In the genomic region with DNA sequence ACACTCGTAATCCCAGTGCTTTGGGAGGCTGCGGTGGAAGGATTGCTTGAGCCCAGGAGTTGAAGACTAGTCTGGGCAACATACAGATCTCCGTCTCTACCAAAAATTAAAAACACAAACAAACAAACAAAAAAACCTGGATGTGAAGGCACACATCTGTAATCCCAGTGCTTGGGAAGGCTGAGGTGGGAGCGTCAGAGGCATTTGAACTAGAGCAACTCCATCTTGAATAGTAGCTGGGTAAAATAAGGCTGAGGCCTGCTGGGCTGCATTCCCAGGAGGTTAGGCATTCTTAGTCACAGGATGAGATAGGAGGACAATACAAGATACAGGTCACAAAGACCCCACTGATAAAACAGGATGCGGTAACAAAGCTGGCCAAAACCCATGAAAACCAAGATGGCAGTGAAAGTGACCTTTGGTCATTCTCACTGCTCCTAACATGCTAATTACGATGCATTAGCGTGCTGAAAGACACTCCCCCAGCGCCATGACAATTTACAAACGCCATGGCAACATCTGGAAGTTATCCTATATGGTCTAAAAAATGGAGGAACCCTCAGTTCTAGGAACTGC, we compare ENCODE assay signal across 1 cellular context.
TF ChIP-seq lines count a peak whose summit lies in the region.

No MANE protein-coding gene starts in this region.

TF ChIP-seq in H1, 55 proteins besides CTCF, POLR2A, EP300 and RAD21:
- TF ChIP-seq, protein P1, sequence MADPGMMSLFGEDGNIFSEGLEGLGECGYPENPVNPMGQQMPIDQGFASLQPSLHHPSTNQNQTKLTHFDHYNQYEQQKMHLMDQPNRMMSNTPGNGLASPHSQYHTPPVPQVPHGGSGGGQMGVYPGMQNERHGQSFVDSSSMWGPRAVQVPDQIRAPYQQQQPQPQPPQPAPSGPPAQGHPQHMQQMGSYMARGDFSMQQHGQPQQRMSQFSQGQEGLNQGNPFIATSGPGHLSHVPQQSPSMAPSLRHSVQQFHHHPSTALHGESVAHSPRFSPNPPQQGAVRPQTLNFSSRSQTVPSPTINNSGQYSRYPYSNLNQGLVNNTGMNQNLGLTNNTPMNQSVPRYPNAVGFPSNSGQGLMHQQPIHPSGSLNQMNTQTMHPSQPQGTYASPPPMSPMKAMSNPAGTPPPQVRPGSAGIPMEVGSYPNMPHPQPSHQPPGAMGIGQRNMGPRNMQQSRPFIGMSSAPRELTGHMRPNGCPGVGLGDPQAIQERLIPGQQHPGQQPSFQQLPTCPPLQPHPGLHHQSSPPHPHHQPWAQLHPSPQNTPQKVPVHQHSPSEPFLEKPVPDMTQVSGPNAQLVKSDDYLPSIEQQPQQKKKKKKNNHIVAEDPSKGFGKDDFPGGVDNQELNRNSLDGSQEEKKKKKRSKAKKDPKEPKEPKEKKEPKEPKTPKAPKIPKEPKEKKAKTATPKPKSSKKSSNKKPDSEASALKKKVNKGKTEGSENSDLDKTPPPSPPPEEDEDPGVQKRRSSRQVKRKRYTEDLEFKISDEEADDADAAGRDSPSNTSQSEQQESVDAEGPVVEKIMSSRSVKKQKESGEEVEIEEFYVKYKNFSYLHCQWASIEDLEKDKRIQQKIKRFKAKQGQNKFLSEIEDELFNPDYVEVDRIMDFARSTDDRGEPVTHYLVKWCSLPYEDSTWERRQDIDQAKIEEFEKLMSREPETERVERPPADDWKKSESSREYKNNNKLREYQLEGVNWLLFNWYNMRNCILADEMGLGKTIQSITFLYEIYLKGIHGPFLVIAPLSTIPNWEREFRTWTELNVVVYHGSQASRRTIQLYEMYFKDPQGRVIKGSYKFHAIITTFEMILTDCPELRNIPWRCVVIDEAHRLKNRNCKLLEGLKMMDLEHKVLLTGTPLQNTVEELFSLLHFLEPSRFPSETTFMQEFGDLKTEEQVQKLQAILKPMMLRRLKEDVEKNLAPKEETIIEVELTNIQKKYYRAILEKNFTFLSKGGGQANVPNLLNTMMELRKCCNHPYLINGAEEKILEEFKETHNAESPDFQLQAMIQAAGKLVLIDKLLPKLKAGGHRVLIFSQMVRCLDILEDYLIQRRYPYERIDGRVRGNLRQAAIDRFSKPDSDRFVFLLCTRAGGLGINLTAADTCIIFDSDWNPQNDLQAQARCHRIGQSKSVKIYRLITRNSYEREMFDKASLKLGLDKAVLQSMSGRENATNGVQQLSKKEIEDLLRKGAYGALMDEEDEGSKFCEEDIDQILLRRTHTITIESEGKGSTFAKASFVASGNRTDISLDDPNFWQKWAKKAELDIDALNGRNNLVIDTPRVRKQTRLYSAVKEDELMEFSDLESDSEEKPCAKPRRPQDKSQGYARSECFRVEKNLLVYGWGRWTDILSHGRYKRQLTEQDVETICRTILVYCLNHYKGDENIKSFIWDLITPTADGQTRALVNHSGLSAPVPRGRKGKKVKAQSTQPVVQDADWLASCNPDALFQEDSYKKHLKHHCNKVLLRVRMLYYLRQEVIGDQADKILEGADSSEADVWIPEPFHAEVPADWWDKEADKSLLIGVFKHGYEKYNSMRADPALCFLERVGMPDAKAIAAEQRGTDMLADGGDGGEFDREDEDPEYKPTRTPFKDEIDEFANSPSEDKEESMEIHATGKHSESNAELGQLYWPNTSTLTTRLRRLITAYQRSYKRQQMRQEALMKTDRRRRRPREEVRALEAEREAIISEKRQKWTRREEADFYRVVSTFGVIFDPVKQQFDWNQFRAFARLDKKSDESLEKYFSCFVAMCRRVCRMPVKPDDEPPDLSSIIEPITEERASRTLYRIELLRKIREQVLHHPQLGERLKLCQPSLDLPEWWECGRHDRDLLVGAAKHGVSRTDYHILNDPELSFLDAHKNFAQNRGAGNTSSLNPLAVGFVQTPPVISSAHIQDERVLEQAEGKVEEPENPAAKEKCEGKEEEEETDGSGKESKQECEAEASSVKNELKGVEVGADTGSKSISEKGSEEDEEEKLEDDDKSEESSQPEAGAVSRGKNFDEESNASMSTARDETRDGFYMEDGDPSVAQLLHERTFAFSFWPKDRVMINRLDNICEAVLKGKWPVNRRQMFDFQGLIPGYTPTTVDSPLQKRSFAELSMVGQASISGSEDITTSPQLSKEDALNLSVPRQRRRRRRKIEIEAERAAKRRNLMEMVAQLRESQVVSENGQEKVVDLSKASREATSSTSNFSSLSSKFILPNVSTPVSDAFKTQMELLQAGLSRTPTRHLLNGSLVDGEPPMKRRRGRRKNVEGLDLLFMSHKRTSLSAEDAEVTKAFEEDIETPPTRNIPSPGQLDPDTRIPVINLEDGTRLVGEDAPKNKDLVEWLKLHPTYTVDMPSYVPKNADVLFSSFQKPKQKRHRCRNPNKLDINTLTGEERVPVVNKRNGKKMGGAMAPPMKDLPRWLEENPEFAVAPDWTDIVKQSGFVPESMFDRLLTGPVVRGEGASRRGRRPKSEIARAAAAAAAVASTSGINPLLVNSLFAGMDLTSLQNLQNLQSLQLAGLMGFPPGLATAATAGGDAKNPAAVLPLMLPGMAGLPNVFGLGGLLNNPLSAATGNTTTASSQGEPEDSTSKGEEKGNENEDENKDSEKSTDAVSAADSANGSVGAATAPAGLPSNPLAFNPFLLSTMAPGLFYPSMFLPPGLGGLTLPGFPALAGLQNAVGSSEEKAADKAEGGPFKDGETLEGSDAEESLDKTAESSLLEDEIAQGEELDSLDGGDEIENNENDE (IDR thresholded peaks at IDR 0.05; ENCODE audit: insufficient replicate concordance, low read length) = no peak
- TF ChIP-seq YY1 (IDR thresholded peaks at IDR 0.05; ENCODE audit: low read depth, low read length) = peak; percentile 40; the same call in 1 of the 2 replicates
